Comparison of ENCODE assay signal across 1 cellular context in genomic region chr16:22296225-22297113, GRCh38.
TF ChIP-seq lines count a peak whose summit lies in the region.

No MANE protein-coding gene starts in this region.

TF ChIP-seq in HepG2, 621 proteins besides CTCF, POLR2A, EP300 and RAD21 (continued from another document):
- no peak for TF ChIP-seq SPEN (CRISPR knock-in tag; IDR thresholded peaks at IDR 0.05; ENCODE audit: low read depth)
- TF ChIP-seq NR2F6 (IDR thresholded peaks at IDR 0.05) = no peak; the same call in 1 of the 2 replicates
- no peak for TF ChIP-seq NR2F6 (CRISPR knock-in tag; IDR thresholded peaks at IDR 0.05)
- TF ChIP-seq MEF2D (CRISPR knock-in tag; IDR thresholded peaks at IDR 0.05) = no peak
- no peak for TF ChIP-seq CENPT (CRISPR knock-in tag; IDR thresholded peaks at IDR 0.05; ENCODE audit: low read depth)
- peak; percentile 4; the same call in 1 of the 2 replicates for TF ChIP-seq XBP1 (CRISPR knock-in tag; IDR thresholded peaks at IDR 0.05)
- TF ChIP-seq E2F1 (CRISPR knock-in tag; IDR thresholded peaks at IDR 0.05) = no peak
- TF ChIP-seq ZNF446 (CRISPR knock-in tag; IDR thresholded peaks at IDR 0.05) = no peak
- TF ChIP-seq CREB1 (IDR thresholded peaks at IDR 0.05) = no peak
- TF ChIP-seq CREB1 (CRISPR knock-in tag; IDR thresholded peaks at IDR 0.05) = peak; percentile 73
- TF ChIP-seq ZFP1 (CRISPR knock-in tag; IDR thresholded peaks at IDR 0.05) = no peak
- no peak for TF ChIP-seq GPN1 (CRISPR knock-in tag; IDR thresholded peaks at IDR 0.05; ENCODE audit: borderline replicate concordance)
- TF ChIP-seq CHD4 (IDR thresholded peaks at IDR 0.05; ENCODE audit: borderline replicate concordance, low read length) = peak; percentile 64; the same call in 1 of the 2 replicates
- TF ChIP-seq ATF2 (CRISPR knock-in tag; IDR thresholded peaks at IDR 0.05) = no peak
- peak; percentile 81; the same call in 1 of the 2 replicates for TF ChIP-seq ZNF615 (CRISPR knock-in tag; IDR thresholded peaks at IDR 0.05; ENCODE audit: borderline replicate concordance)
- peak; percentile 95 for TF ChIP-seq ASH2L (IDR thresholded peaks at IDR 0.05; ENCODE audit: insufficient read length, low read depth, low read length)
- no peak for TF ChIP-seq MED13 (CRISPR knock-in tag; IDR thresholded peaks at IDR 0.05)
- TF ChIP-seq NFE2L1 (CRISPR knock-in tag; IDR thresholded peaks at IDR 0.05; ENCODE audit: borderline replicate concordance) = no peak
- TF ChIP-seq ARNT2 (CRISPR knock-in tag; IDR thresholded peaks at IDR 0.05; ENCODE audit: low read depth) = no peak
- TF ChIP-seq ZNF33A (CRISPR knock-in tag; IDR thresholded peaks at IDR 0.05; ENCODE audit: borderline replicate concordance) = no peak
- TF ChIP-seq ZNF674 (CRISPR knock-in tag; IDR thresholded peaks at IDR 0.05; ENCODE audit: low read depth) = no peak
- no peak for TF ChIP-seq ZNF614 (CRISPR knock-in tag; IDR thresholded peaks at IDR 0.05; ENCODE audit: borderline replicate concordance)
- TF ChIP-seq CBX2 (IDR thresholded peaks at IDR 0.05; ENCODE audit: low read depth, low read length) = no peak
- TF ChIP-seq CBX2 (CRISPR knock-in tag; IDR thresholded peaks at IDR 0.05; ENCODE audit: low read depth) = no peak
- TF ChIP-seq ZSCAN12 (CRISPR knock-in tag; IDR thresholded peaks at IDR 0.05) = peak; percentile 14; the same call in 1 of the 2 replicates
- peak; percentile 40; the same call in 1 of the 2 replicates for TF ChIP-seq ONECUT2 (CRISPR knock-in tag; IDR thresholded peaks at IDR 0.05)
- no peak for TF ChIP-seq ZNF576 (CRISPR knock-in tag; IDR thresholded peaks at IDR 0.05)
- no peak for TF ChIP-seq JUN (CRISPR knock-in tag; IDR thresholded peaks at IDR 0.05)
- TF ChIP-seq MTF1 (CRISPR knock-in tag; IDR thresholded peaks at IDR 0.05) = peak; percentile 15; the same call in 1 of the 2 replicates
- no peak for TF ChIP-seq ZNF484 (CRISPR knock-in tag; IDR thresholded peaks at IDR 0.05; ENCODE audit: borderline replicate concordance, low read depth)
- no peak for TF ChIP-seq ZNF777 (CRISPR knock-in tag; IDR thresholded peaks at IDR 0.05)
- 0 out of 2 replicates have a peak, but pooled peaks have one; percentile 8 for TF ChIP-seq PRMT3 (CRISPR knock-in tag; IDR thresholded peaks at IDR 0.05; ENCODE audit: borderline replicate concordance, low read depth)
- 0 out of 2 replicates have a peak, but pooled peaks have one; percentile 17 for TF ChIP-seq CEBPG (CRISPR knock-in tag; IDR thresholded peaks at IDR 0.05)
- no peak for TF ChIP-seq MLX (CRISPR knock-in tag; IDR thresholded peaks at IDR 0.05)
- no peak for TF ChIP-seq JDP2 (CRISPR knock-in tag; IDR thresholded peaks at IDR 0.05; ENCODE audit: borderline replicate concordance)
- no peak for TF ChIP-seq ZNF335 (CRISPR knock-in tag; IDR thresholded peaks at IDR 0.05)
- TF ChIP-seq ZNF644 (CRISPR knock-in tag; IDR thresholded peaks at IDR 0.05; ENCODE audit: low read depth) = no peak
TF ChIP-seq in HepG2: peak in this region for 28.
